Comparison of ENCODE assay signal across 1 cellular context in the genomic region with DNA sequence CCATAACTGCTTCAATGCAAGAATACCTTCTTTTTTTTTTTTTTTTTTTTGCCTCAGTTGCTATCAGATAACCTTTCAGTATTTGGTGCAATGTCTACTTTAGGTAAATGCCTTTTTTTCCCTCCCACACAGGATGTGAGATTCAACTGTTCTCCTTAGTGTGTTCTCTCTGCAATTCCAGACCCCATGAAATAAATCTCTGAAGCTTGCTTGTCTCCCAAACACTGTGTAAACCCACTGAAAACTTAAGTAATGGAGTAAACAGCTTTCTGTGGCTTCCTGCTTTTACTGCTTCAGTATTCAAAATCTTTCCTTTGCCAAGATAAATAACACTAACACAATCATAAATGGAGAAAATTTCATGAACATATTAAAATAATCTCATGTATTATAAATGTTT.
TF ChIP-seq lines count a peak whose summit lies in the region.

No MANE protein-coding gene starts in this region.

TF ChIP-seq in HepG2, 621 proteins besides CTCF, POLR2A, EP300 and RAD21:
- 0 out of 2 replicates have a peak, but pooled peaks have one; percentile 4 for TF ChIP-seq TCF7L2 (IDR thresholded peaks at IDR 0.05; ENCODE audit: low read depth, low read length)
- no peak for TF ChIP-seq ZNF773 (CRISPR knock-in tag; IDR thresholded peaks at IDR 0.05; ENCODE audit: borderline replicate concordance)
- no peak for TF ChIP-seq SCMH1 (CRISPR knock-in tag; IDR thresholded peaks at IDR 0.05; ENCODE audit: borderline replicate concordance)
- TF ChIP-seq, protein P1, sequence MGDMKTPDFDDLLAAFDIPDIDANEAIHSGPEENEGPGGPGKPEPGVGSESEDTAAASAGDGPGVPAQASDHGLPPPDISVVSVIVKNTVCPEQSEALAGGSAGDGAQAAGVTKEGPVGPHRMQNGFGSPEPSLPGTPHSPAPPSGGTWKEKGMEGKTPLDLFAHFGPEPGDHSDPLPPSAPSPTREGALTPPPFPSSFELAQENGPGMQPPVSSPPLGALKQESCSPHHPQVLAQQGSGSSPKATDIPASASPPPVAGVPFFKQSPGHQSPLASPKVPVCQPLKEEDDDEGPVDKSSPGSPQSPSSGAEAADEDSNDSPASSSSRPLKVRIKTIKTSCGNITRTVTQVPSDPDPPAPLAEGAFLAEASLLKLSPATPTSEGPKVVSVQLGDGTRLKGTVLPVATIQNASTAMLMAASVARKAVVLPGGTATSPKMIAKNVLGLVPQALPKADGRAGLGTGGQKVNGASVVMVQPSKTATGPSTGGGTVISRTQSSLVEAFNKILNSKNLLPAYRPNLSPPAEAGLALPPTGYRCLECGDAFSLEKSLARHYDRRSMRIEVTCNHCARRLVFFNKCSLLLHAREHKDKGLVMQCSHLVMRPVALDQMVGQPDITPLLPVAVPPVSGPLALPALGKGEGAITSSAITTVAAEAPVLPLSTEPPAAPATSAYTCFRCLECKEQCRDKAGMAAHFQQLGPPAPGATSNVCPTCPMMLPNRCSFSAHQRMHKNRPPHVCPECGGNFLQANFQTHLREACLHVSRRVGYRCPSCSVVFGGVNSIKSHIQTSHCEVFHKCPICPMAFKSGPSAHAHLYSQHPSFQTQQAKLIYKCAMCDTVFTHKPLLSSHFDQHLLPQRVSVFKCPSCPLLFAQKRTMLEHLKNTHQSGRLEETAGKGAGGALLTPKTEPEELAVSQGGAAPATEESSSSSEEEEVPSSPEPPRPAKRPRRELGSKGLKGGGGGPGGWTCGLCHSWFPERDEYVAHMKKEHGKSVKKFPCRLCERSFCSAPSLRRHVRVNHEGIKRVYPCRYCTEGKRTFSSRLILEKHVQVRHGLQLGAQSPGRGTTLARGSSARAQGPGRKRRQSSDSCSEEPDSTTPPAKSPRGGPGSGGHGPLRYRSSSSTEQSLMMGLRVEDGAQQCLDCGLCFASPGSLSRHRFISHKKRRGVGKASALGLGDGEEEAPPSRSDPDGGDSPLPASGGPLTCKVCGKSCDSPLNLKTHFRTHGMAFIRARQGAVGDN (CRISPR knock-in tag; IDR thresholded peaks at IDR 0.05), result no peak
